ENCODE assay signal across 15 cellular contexts in genomic region chr20:48012401-48012974, GRCh38.
DNase-seq lines count a peak whose midpoint lies in the region; TF ChIP-seq lines count a peak whose summit lies in the region.
"Had no signal": no experiment of that assay in that cellular context is flagged by ENCODE, and none has a peak within 500 bp of the region (broad histone marks: within the 10 kb centered on the region; RNA-seq: fewer than 3 reads in every experiment).

No MANE protein-coding gene starts in this region.

- TF ChIP-seq EP300 in SK-N-SH (IDR thresholded peaks at IDR 0.05; ENCODE audit: borderline replicate concordance in 1 of 2, low read depth in 1 of 2, low read length in 1 of 2): no peak

- no peaks in the 10 kb centered on the region for H3F3A ChIP-seq in SK-N-SH (replicated peaks; ENCODE audit: insufficient read depth)

- no peak overlapping the region for H2BK5ac ChIP-seq in H9 (ENCODE audit: insufficient read length, low read length)

- no peak for TF ChIP-seq RAD21 in SK-N-SH (IDR thresholded peaks at IDR 0.05; ENCODE audit: low read length)

- no peak overlapping the region for H2AK5ac ChIP-seq in H9 (ENCODE audit: insufficient read length, low read length)

- no CpG with 5 or more reads among the region's 2 CpGs for WGBS in H9 (ENCODE audit: extremely low coverage, insufficient read length, low lambda C conversion rate)
- 0% methylated on average over 2 of the region's 2 CpGs for WGBS in SK-N-SH (ENCODE audit: low lambda C conversion rate)

- H3K4me3 Mint-ChIP-seq in H9: no peak overlapping the region
- H3K4me3 Mint-ChIP-seq: CD8-positive, alpha-beta memory T cell; immature natural killer cell; natural killer cell treated with Interleukin-12 subunit alpha and Interleukin-12 subunit beta and Interleukin-15 and Interleukin-18, amount 100 ng/mL, for 72 hours had no signal

- peaks cover 6% of the 10 kb centered on the region for H3K27me3 Mint-ChIP-seq in H9 (ENCODE audit: low read depth)

- H3K27ac ChIP-seq in H9 (ENCODE audit: insufficient read length, low read depth, low read length) (no peak overlapping the region), SK-N-SH (ENCODE audit: low read depth in 2 of 2, low read length in 1 of 2) (peak overlapping the region in 1 of 2 experiments; percentile 38; a peak in 1 of 4 replicates)
- H3K27ac ChIP-seq: ascending aorta, skin epidermis, uterus had no signal

- peaks cover 14 to 24% of the 10 kb centered on the region in 2 experiments; a peak in 4 of 5 replicates for H3K9me3 Mint-ChIP-seq in H9

- TF ChIP-seq CTCF in AG10803 (conservative IDR thresholded peaks at IDR 0.05; ENCODE audit: low read length): peak; percentile 40; the same call in 1 of the 2 replicates
- peak; percentile 21; the same call in 1 of the 3 replicates for TF ChIP-seq CTCF in H9 (conservative IDR thresholded peaks at IDR 0.05)
- TF ChIP-seq CTCF in SK-N-SH (IDR thresholded peaks at IDR 0.05): peak; percentile 33; the same call in 1 of the 2 replicates
- TF ChIP-seq CTCF in foreskin fibroblast (IDR thresholded peaks at IDR 0.05; ENCODE audit: low read depth, low read length): peak; percentile 30

- H3K79me2 ChIP-seq in H9 (ENCODE audit: insufficient read depth, low read length) (no peaks in the 10 kb centered on the region), SK-N-SH (ENCODE audit: insufficient read depth) (no peaks in the 10 kb centered on the region)

- H3K36me3 ChIP-seq in SK-N-SH (replicated peaks in 1 of 2; ENCODE audit: control insufficient read depth in 1 of 2, insufficient read depth in 2 of 2, low read length in 1 of 2): no peaks in the 10 kb centered on the region
- H3K36me3 ChIP-seq: ascending aorta, uterus had no signal

- H3K27me3 ChIP-seq in H9 (ENCODE audit: insufficient read depth, low read length): no peaks in the 10 kb centered on the region
- no peaks in the 10 kb centered on the region for H3K27me3 ChIP-seq in SK-N-SH (ENCODE audit: insufficient read depth)
- H3K27me3 ChIP-seq: ascending aorta, uterus had no signal

- peaks cover 4 to 23% (median 9%) of the 10 kb centered on the region in 3 experiments; a peak in 6 of 7 replicates for H3K36me3 Mint-ChIP-seq in H9 (ENCODE audit: insufficient read depth in 1 of 3, low read depth in 3 of 3)
- H3K36me3 Mint-ChIP-seq: CD8-positive, alpha-beta memory T cell; immature natural killer cell had no signal

- no peak overlapping the region for H3K18ac ChIP-seq in H9 (ENCODE audit: insufficient read length, low read depth, low read length)

- H3K9me3 ChIP-seq in H9 (ENCODE audit: control insufficient read depth, low read depth, low read length): no peaks in the 10 kb centered on the region
- no peaks in the 10 kb centered on the region for H3K9me3 ChIP-seq in SK-N-SH

- H3K14ac ChIP-seq in H9 (ENCODE audit: insufficient read depth, low read length): no peak overlapping the region

- H3K27ac Mint-ChIP-seq in H9: no peak overlapping the region
- H3K27ac Mint-ChIP-seq: immature natural killer cell; natural killer cell treated with Interleukin-12 subunit alpha and Interleukin-12 subunit beta and Interleukin-15 and Interleukin-18, amount 100 ng/mL, for 72 hours had no signal

- no peak overlapping the region for H4K91ac ChIP-seq in H9 (ENCODE audit: insufficient read length, low read depth, low read length)

- no peak overlapping the region for H4K5ac ChIP-seq in H9 (ENCODE audit: insufficient read length, low read depth, low read length)

- no peak overlapping the region for H2AFZ ChIP-seq in H9 (ENCODE audit: low read length)
- no peak overlapping the region for H2AFZ ChIP-seq in SK-N-SH (ENCODE audit: low read depth)

- H3K23ac ChIP-seq in H9 (ENCODE audit: insufficient read length, low read depth, low read length): no peak overlapping the region

- no peaks in the 10 kb centered on the region for H3K9me2 ChIP-seq in SK-N-SH

- no peaks in the 10 kb centered on the region for H3K4me1 Mint-ChIP-seq in H9
- H3K4me1 Mint-ChIP-seq: CD8-positive, alpha-beta memory T cell; immature natural killer cell had no signal

- POLR2A ChIA-PET in SK-N-SH (lab: Yijun Ruan, JAX): no interaction called here

- H3K4me1 ChIP-seq in H9 (ENCODE audit: insufficient read depth, low read length): no peaks in the 10 kb centered on the region
- no peaks in the 10 kb centered on the region for H3K4me1 ChIP-seq in SK-N-SH (ENCODE audit: control insufficient read depth in 1 of 2, insufficient read depth in 2 of 2, low read depth in 1 of 2, low read length in 1 of 2)
- H3K4me1 ChIP-seq: ascending aorta, uterus had no signal

- H2BK12ac ChIP-seq in H9 (ENCODE audit: insufficient read length, low read depth, low read length): no peak overlapping the region

- H3K4me2 ChIP-seq in H9 (ENCODE audit: insufficient read depth, insufficient read length, low read length) (no peak overlapping the region), SK-N-SH (no peak overlapping the region)

- CTCF ChIA-PET in SK-N-SH (lab: Yijun Ruan, JAX): interaction anchor here (1.4 kb wide), 1 partner anchor 11 kb away, joined by 3 read pairs; no protein-coding TSS in a partner anchor

- H2BK15ac ChIP-seq in H9 (ENCODE audit: low read depth, low read length): no peak overlapping the region

- no peak overlapping the region for H4K8ac ChIP-seq in H9 (replicated peaks; ENCODE audit: insufficient read length, low read depth, low read length)

- no peak overlapping the region for H3K4me3 ChIP-seq in AG10803 (ENCODE audit: low read length)
- H3K4me3 ChIP-seq in SK-N-SH (ENCODE audit: low read depth in 2 of 2, low read length in 1 of 2): no peak overlapping the region
- no peak overlapping the region for H3K4me3 ChIP-seq in foreskin fibroblast (ENCODE audit: low read depth in 1 of 2, low read length in 2 of 2)
- H3K4me3 ChIP-seq: ascending aorta, skin epidermis, uterus had no signal

- H3K9ac ChIP-seq in H9 (ENCODE audit: extremely low read depth, insufficient read length, low read length) (no peak overlapping the region), SK-N-SH (no peak overlapping the region)

- no peak overlapping the region for H2BK120ac ChIP-seq in H9 (ENCODE audit: low read depth, low read length, poor library complexity, severe bottlenecking)

- no peaks in the 10 kb centered on the region for H4K20me1 ChIP-seq in H9 (ENCODE audit: control insufficient read depth, insufficient read depth, insufficient read length)
- no peaks in the 10 kb centered on the region for H4K20me1 ChIP-seq in SK-N-SH (ENCODE audit: insufficient read depth)

- peak; percentile 84 for DNase-seq in AG10803 (ENCODE audit: low read depth)
- no peak for DNase-seq in H9
- peak; percentile 27 for DNase-seq in SK-N-SH
- peak; percentile 1 to 14 for DNase-seq in foreskin fibroblast
- DNase-seq in cerebellum (ENCODE audit: low spot score): no peak
- DNase-seq in NCI-H1930 (lab: John Stamatoyannopoulos, UW): no peak
- no peak for DNase-seq in pons (ENCODE audit: low spot score)
- no peak for DNase-seq in SHP77 treated with DMSO at 0.1 percent for 48 hours (lab: John Stamatoyannopoulos, UW)
- DNase-seq: CD8-positive, alpha-beta memory T cell; immature natural killer cell; NCI-H1417; uterus had no signal

- no peaks in the 10 kb centered on the region for H3K79me1 ChIP-seq in H9 (ENCODE audit: insufficient read depth, low read depth, low read length, poor library complexity, severe bottlenecking)

- H2BK20ac ChIP-seq in H9 (ENCODE audit: low read depth, low read length, poor library complexity, severe bottlenecking): no peak overlapping the region

- no peak overlapping the region for H3K4ac ChIP-seq in H9 (ENCODE audit: low read depth, low read length)

- H3T11ph ChIP-seq in H9 (ENCODE audit: low read length): no peak overlapping the region

- no peak overlapping the region for H3K56ac ChIP-seq in H9 (ENCODE audit: insufficient read length, low read depth, low read length)

- H3K23me2 ChIP-seq in H9 (ENCODE audit: insufficient read length, low read depth, low read length, poor library complexity, severe bottlenecking): no peaks in the 10 kb centered on the region

TF ChIP-seq in SK-N-SH, 30 proteins besides CTCF, POLR2A, EP300 and RAD21:
- TF ChIP-seq YY1 (IDR thresholded peaks at IDR 0.05; ENCODE audit: low read depth) (0 out of 2 replicates have a peak, but pooled peaks have one; percentile 38), TCF12 (IDR thresholded peaks at IDR 0.05) (0 out of 2 replicates have a peak, but pooled peaks have one; percentile 18), NRF1 (IDR thresholded peaks at IDR 0.05; ENCODE audit: low read depth, low read length) (no peak)

Comparison
In these comparisons a context has a peak if more than half of its experiments do, and no peak if none do; other contexts are left out.
1. DNase-seq: peak in AG10803 (single experiment), SK-N-SH (single experiment) and foreskin fibroblast (2 of 2); none in H9 (single experiment), cerebellum (single experiment), NCI-H1930 (0 of 2), pons (single experiment) and SHP77 treated with DMSO at 0.1 percent for 48 hours (single experiment).
2. Peak in every context shown above with its lines, with median percentiles within 50 percentile points of each other: CTCF ChIP-seq.